ENCODE assay signal across 1 cellular context in the genomic region with DNA sequence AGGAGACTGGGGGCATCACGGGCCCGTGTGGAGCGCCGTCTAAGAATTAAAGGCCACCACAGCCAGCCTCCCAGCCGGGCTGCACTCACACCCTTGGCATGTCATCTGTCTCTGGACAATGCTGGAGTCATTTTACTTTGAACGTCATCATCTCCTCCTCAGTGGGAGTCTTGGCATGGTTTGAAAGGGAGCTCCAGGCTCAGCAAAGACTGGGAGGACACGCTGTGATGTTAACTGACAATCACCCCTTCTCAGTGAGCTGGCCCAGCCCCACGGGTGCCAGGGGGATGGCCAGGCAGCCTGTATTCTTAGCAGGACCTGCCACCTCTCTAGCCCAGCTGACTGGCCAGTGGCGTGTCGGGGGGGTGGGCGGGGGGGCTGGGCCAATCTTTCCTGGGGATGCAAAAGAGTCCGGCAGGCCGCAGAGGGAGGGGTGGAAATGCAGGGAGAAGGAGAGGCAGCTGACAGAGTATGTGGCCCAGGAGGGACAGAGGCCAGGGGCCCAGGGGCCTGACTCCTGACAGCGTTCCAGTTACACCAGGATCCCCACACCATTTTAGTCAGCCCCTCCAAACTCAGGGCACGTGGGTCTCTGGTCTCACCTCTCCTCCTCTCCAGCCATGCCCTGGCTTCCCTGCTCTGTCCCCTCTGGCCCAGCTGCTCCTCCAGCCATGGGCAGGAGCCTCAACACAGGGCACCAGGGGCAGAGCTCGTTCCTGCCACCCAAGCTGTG.
TF ChIP-seq lines count a peak whose summit lies in the region.

No MANE protein-coding gene starts in this region.

TF ChIP-seq in HEK293T, 16 proteins besides CTCF, POLR2A, EP300 and RAD21 (continued from another document):
- no peak for TF ChIP-seq HDGF (IDR thresholded peaks at IDR 0.05; ENCODE audit: borderline replicate concordance)
- no peak for TF ChIP-seq SUZ12 (IDR thresholded peaks at IDR 0.05)
- no peak for TF ChIP-seq CTBP1 (IDR thresholded peaks at IDR 0.05; ENCODE audit: borderline replicate concordance)
- TF ChIP-seq, protein P1, sequence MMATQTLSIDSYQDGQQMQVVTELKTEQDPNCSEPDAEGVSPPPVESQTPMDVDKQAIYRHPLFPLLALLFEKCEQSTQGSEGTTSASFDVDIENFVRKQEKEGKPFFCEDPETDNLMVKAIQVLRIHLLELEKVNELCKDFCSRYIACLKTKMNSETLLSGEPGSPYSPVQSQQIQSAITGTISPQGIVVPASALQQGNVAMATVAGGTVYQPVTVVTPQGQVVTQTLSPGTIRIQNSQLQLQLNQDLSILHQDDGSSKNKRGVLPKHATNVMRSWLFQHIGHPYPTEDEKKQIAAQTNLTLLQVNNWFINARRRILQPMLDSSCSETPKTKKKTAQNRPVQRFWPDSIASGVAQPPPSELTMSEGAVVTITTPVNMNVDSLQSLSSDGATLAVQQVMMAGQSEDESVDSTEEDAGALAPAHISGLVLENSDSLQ (IDR thresholded peaks at IDR 0.05), result no peak
- no peak for TF ChIP-seq LEF1 (IDR thresholded peaks at IDR 0.05; ENCODE audit: borderline replicate concordance)
- no peak for TF ChIP-seq BHLHE40 (IDR thresholded peaks at IDR 0.05; ENCODE audit: borderline replicate concordance)
- no peak for TF ChIP-seq FOXK2 (IDR thresholded peaks at IDR 0.05)
- no peak for TF ChIP-seq TARDBP (IDR thresholded peaks at IDR 0.05)
TF ChIP-seq in HEK293T: peak in this region for 0.
